ENCODE assay signal across 18 cellular contexts in genomic region chr2:201881382-201881720, GRCh38.
A peak's percentile ranks its signal among the peaks of the same experiment; 100 is the strongest.
DNase-seq lines count a peak whose midpoint lies in the region; ATAC-seq, FAIRE-seq and TF ChIP-seq lines count a peak whose summit lies in the region.
"Had no signal": no experiment of that assay in that cellular context is flagged by ENCODE, and none has a peak within 500 bp of the region (broad histone marks: within the 10 kb centered on the region; RNA-seq: fewer than 3 reads in every experiment).

No MANE protein-coding gene starts in this region.

- TF ChIP-seq POLR2A in GM12878 (IDR thresholded peaks at IDR 0.05; ENCODE audit: low read depth, low read length) (no peak), sigmoid colon (IDR thresholded peaks at IDR 0.05) (no peak)

- peaks cover 3% of the 10 kb centered on the region for H3K4me1 ChIP-seq in GM12878 (ENCODE audit: control insufficient read depth, insufficient read depth, low read length)
- H3K4me1 ChIP-seq in psoas muscle = peaks cover 38% of the 10 kb centered on the region
- peaks cover 0 to 17% (median 11%) of the 10 kb centered on the region in 4 donors for H3K4me1 ChIP-seq in sigmoid colon

- H3K9ac ChIP-seq in GM12878 (ENCODE audit: control insufficient read depth, insufficient read depth, low read length) = no peak overlapping the region

- FAIRE-seq in GM12878 (lab: Jason Lieb, UNC) = no peak
- FAIRE-seq: bronchial epithelial cell had no signal

- H3K79me2 ChIP-seq in GM12878 (ENCODE audit: control insufficient read depth, insufficient read depth, low read length) = no peaks in the 10 kb centered on the region

- H3K36me3 ChIP-seq in GM12878 (ENCODE audit: control insufficient read depth in 2 of 2, insufficient read depth in 2 of 2, low read length in 1 of 2) (no peaks in the 10 kb centered on the region), psoas muscle (ENCODE audit: insufficient read depth in 1 of 2, low read depth in 1 of 2) (no peaks in the 10 kb centered on the region), sigmoid colon (no peaks in the 10 kb centered on the region)
- H3K36me3 ChIP-seq: ovary had no signal

- POLR2A ChIA-PET in GM12878 (lab: Charles Lee) = interaction anchor here (0.5 kb wide), 1 partner anchor 1438 kb away, joined by 3 read pairs; no protein-coding TSS in a partner anchor

- 8% methylated on average over 2 of the region's 2 CpGs for WGBS in GM12878 (ENCODE audit: insufficient coverage, insufficient replicate concordance, low lambda C conversion rate, missing lambda C conversion rate)
- WGBS in psoas muscle, 3 donors = 73 to 79% (median 78%) methylated on average over 2 of the region's 2 CpGs
- 66 to 77% methylated on average over 2 of the region's 2 CpGs for WGBS in sigmoid colon, 2 donors

- in situ Hi-C loops in GM12878 (cut with MboI) = no loop called here

- TF ChIP-seq RAD21 in GM12878 (IDR thresholded peaks at IDR 0.05; ENCODE audit: insufficient read depth, low read depth, low read length) = no peak

- ATAC-seq in HG02678 (IDR thresholded peaks at IDR 0.05; ENCODE audit: unreplicated experiment) (peak; percentile 9), GM12878 (peak; percentile 11), psoas muscle (no peak), GM18858 (IDR thresholded peaks at IDR 0.05; ENCODE audit: unreplicated experiment) (no peak), HG02642 (IDR thresholded peaks at IDR 0.05; ENCODE audit: poor library complexity, unreplicated experiment) (no peak)
- ATAC-seq: left cardiac atrium had no signal

- RAD21 ChIA-PET in GM12878 (lab: Charles Lee; ENCODE audit: unreplicated experiment) = no interaction called here

- H2AFZ ChIP-seq in GM12878 (ENCODE audit: control insufficient read depth, low read depth, low read length) = no peak overlapping the region

- intact Hi-C loops in GM12878 (cut with micrococcal nuclease; ENCODE audit: unreplicated experiment) = no loop called here
- intact Hi-C loops in psoas muscle (cut with DNase I) = loop anchor here (5.0 to 10.0 kb wide), 2 partner anchors 71 to 153 kb away; partner anchors contain the start of gene FZD7 (in 1 of the 2)
- intact Hi-C loops in sigmoid colon (cut with DNase I) = no loop called here

- no peak for TF ChIP-seq EP300 in GM12878 (IDR thresholded peaks at IDR 0.05; ENCODE audit: borderline replicate concordance in 1 of 2, control insufficient read depth in 1 of 2, low read depth in 2 of 2, low read length in 2 of 2)
- no peak for TF ChIP-seq EP300 in sigmoid colon (IDR thresholded peaks at IDR 0.05)

- TF ChIP-seq CTCF in GM12878 (IDR thresholded peaks at IDR 0.05 in 2 of 3, conservative IDR thresholded peaks at IDR 0.05 in 1 of 3; ENCODE audit: control insufficient read depth in 2 of 3, extremely low read depth in 1 of 3, insufficient read depth in 1 of 3, low read depth in 3 of 3, low read length in 3 of 3) (no peak), psoas muscle (IDR thresholded peaks at IDR 0.05) (no peak), sigmoid colon (IDR thresholded peaks at IDR 0.05) (no peak)

- DNase-seq in GM04504 (ENCODE audit: low read depth) (peak; percentile 47), GM12878 (ENCODE audit: low read depth, low spot score) (no peak), psoas muscle (no peak), sigmoid colon (no peak), activated gamma-delta T cell (lab: John Stamatoyannopoulos, UW) (no peak)
- DNase-seq: activated CD4-positive, alpha-beta T cell treated with anti-CD3 and anti-CD28 coated beads, Interleukin-2, amount 50 U/mL, for 4 hours; activated T-cell treated with anti-CD3 and anti-CD28 coated beads, Interleukin-2, amount 50 U/mL, for 1 hour; dorsolateral prefrontal cortex; left cardiac atrium; NCI-H1092 treated with DMSO at 0.1 percent for 48 hours; NCI-H2107; ovary had no signal

- H3K4me3 ChIP-seq in GM12878 = no peak overlapping the region
- no peak overlapping the region for H3K4me3 ChIP-seq in psoas muscle
- no peak overlapping the region for H3K4me3 ChIP-seq in sigmoid colon
- H3K4me3 ChIP-seq: ovary, skin epidermis had no signal

- H3K27ac ChIP-seq in GM12878 (ENCODE audit: control insufficient read depth, insufficient read depth) = no peak overlapping the region
- peak overlapping the region; percentile 46 for H3K27ac ChIP-seq in psoas muscle
- no peak overlapping the region for H3K27ac ChIP-seq in sigmoid colon
- H3K27ac ChIP-seq: dorsolateral prefrontal cortex, HL-60, ovary had no signal

- SMC1A ChIA-PET in GM12878 (lab: Charles Lee; ENCODE audit: uncharacterized antibody, unreplicated experiment) = interaction anchor here (1.0 kb wide), 1 partner anchor 38 kb away, joined by 3 read pairs; no protein-coding TSS in a partner anchor

- CTCF ChIA-PET in GM12878 (lab: Yijun Ruan, JAX) = interaction anchor here (1.0 to 1.9 kb wide), 3 partner anchors 11 to 124 kb away, joined by 4 to 6 read pairs (median 5); no protein-coding TSS in a partner anchor

- no TSS peak for BruUV-seq in GM12878 (replicated peaks; lab: Mats Ljungman, UMichigan)

- H3K27me3 ChIP-seq in GM12878 (replicated peaks in 1 of 2; ENCODE audit: control insufficient read depth in 2 of 2, insufficient read depth in 2 of 2, low read length in 1 of 2) (peaks cover 0 to 4% of the 10 kb centered on the region in 2 experiments; a peak in 1 of 4 replicates), psoas muscle (ENCODE audit: insufficient read depth in 3 of 3, low read length in 2 of 3) (peaks cover 0 to 2% (median 0%) of the 10 kb centered on the region in 3 donors), sigmoid colon (no peaks in the 10 kb centered on the region)
- H3K27me3 ChIP-seq: dorsolateral prefrontal cortex, ovary had no signal

- H4K20me1 ChIP-seq in GM12878 (ENCODE audit: control insufficient read depth, insufficient read depth) = no peaks in the 10 kb centered on the region

- H3K4me2 ChIP-seq in GM12878 (ENCODE audit: control insufficient read depth, insufficient read depth) = no peak overlapping the region

- no peaks in the 10 kb centered on the region for H3K9me3 ChIP-seq in GM12878 (replicated peaks; ENCODE audit: control insufficient read depth, insufficient read depth, low read length)
- no peaks in the 10 kb centered on the region for H3K9me3 ChIP-seq in psoas muscle
- H3K9me3 ChIP-seq in sigmoid colon = no peaks in the 10 kb centered on the region
- H3K9me3 ChIP-seq: ovary had no signal

TF ChIP-seq in GM12878, 131 proteins besides CTCF, POLR2A, EP300 and RAD21:
- TF ChIP-seq KAT2A (conservative IDR thresholded peaks at IDR 0.05; ENCODE audit: control insufficient read depth, low read depth, low read length) (no peak), RAD51 (IDR thresholded peaks at IDR 0.05) (no peak), FOS (IDR thresholded peaks at IDR 0.05; ENCODE audit: borderline replicate concordance, extremely low read depth, insufficient read length) (no peak), NFIC (IDR thresholded peaks at IDR 0.05; ENCODE audit: low read depth, low read length) (no peak), E4F1 (IDR thresholded peaks at IDR 0.05; ENCODE audit: borderline replicate concordance, partially characterized antibody) (no peak), PAX5 (IDR thresholded peaks at IDR 0.05; ENCODE audit: borderline replicate concordance, low read depth, low read length) (no peak), CHD4 (IDR thresholded peaks at IDR 0.05) (no peak)

Comparison
In these comparisons a context has a peak if more than half of its experiments do, and no peak if none do; other contexts are left out.
1. ATAC-seq: peak in HG02678 (single experiment) and GM12878 (single experiment); none in psoas muscle (0 of 4), GM18858 (single experiment) and HG02642 (single experiment).
2. intact Hi-C loops: an anchor here in psoas muscle (5.0 to 10.0 kb wide); none called in GM12878 and sigmoid colon.